1 cellular context compared by ENCODE assay signal in genomic region chr1:154837679-154838171, GRCh38.
TF ChIP-seq lines count a peak whose summit lies in the region.

No MANE protein-coding gene starts in this region.

TF ChIP-seq in GM23338, 12 proteins besides CTCF, POLR2A, EP300 and RAD21:
- TF ChIP-seq ZNF462 (CRISPR knock-in tag; IDR thresholded peaks at IDR 0.05) (no peak), ZNF331 (CRISPR knock-in tag; IDR thresholded peaks at IDR 0.05; ENCODE audit: low read depth) (no peak), STAT1 (IDR thresholded peaks at IDR 0.05; ENCODE audit: unreplicated experiment) (no peak), CREB1 (CRISPR knock-in tag; IDR thresholded peaks at IDR 0.05; ENCODE audit: low read depth) (no peak), EZH2phosphoT487 (IDR thresholded peaks at IDR 0.05; ENCODE audit: unreplicated experiment) (no peak), REST (IDR thresholded peaks at IDR 0.05; ENCODE audit: unreplicated experiment) (no peak), JUNB (IDR thresholded peaks at IDR 0.05; ENCODE audit: unreplicated experiment) (no peak), ZNF114 (CRISPR knock-in tag; IDR thresholded peaks at IDR 0.05) (no peak), NANOG (IDR thresholded peaks at IDR 0.05; ENCODE audit: borderline replicate concordance) (no peak), EZH2 (IDR thresholded peaks at IDR 0.05; ENCODE audit: low read depth, unreplicated experiment) (no peak)
